ENCODE assay signal across 10 cellular contexts in the genomic region with DNA sequence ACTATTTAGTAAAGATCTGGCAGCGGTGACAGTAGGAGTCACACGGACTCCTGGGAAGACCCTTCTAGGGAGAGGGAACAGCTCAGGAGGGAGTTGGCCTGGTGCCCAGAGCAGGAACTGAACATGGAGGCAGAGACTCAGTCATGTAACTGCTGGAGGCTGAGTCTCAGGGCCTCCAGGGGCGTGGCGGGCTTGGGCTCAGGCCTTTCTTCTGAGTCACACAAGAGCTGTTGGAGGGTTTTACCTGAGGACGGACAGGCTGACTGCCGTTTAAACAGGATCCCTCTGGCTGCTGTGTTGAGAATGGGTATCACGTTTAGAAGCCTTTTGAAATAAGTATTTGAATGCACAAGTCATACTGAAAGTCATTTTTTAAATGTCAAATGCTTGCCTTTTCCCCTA. TPM values are rescaled to one million over a fixed set of nuclear protein-coding genes. Genes with fewer than 3 reads are reported as not detected.
DNase-seq lines count a peak whose midpoint lies in the region; ATAC-seq, FAIRE-seq and TF ChIP-seq lines count a peak whose summit lies in the region.
"Had no signal": no experiment of that assay in that cellular context is flagged by ENCODE, and none has a peak within 500 bp of the region (broad histone marks: within the 10 kb centered on the region; RNA-seq: fewer than 3 reads in every experiment).

No MANE protein-coding gene starts in this region.

- intact Hi-C loops in Caco-2 (cut with micrococcal nuclease; ENCODE audit: unreplicated experiment), result no loop called here

- BruUV-seq in Caco-2 (replicated peaks; lab: Mats Ljungman, UMichigan), result no TSS peak

- peak overlapping the region; percentile 64 for H3K4me2 ChIP-seq in keratinocyte (ENCODE audit: control insufficient read depth, extremely low read depth, insufficient read depth, low read depth, low read length)
- H3K4me2 ChIP-seq: GM23338 had no signal

- H3K4me1 Mint-ChIP-seq in Caco-2 (ENCODE audit: low read depth, unreplicated experiment), result peaks cover 60% of the 10 kb centered on the region
- H3K4me1 Mint-ChIP-seq: memory B cell had no signal

- peak overlapping the region; percentile 86 for H3K27ac ChIP-seq in keratinocyte (ENCODE audit: control insufficient read depth, insufficient read depth, low read length)
- H3K27ac ChIP-seq in substantia nigra (ENCODE audit: low read depth, low read length, poor library complexity, severe bottlenecking), result no peak overlapping the region

- H3K27me3 Mint-ChIP-seq in Caco-2 (ENCODE audit: insufficient read depth, unreplicated experiment), result no peaks in the 10 kb centered on the region

- H3K9me1 ChIP-seq in keratinocyte (ENCODE audit: control insufficient read depth, extremely low read depth, insufficient read depth, low read length), result no peaks in the 10 kb centered on the region

- CTCF ChIA-PET in Caco-2 (lab: Charles Lee), result no interaction called here

- H3K4me3 Mint-ChIP-seq in Caco-2 (ENCODE audit: unreplicated experiment), result no peak overlapping the region
- H3K4me3 Mint-ChIP-seq: GM23338, memory B cell had no signal

- DNase-seq in Caco-2, result peak; percentile 60 to 85
- peak; percentile 85 for DNase-seq in H4 (ENCODE audit: low spot score)
- peak; percentile 73 for DNase-seq in RPMI7951 (ENCODE audit: low read depth)
- DNase-seq in keratinocyte (ENCODE audit: low read depth, low spot score), result peak; percentile 83
- no peak for DNase-seq in GM03348 (ENCODE audit: low spot score)
- DNase-seq in substantia nigra (lab: John Stamatoyannopoulos, UW), result no peak

- peak overlapping the region; percentile 34 for H2AFZ ChIP-seq in keratinocyte (ENCODE audit: control insufficient read depth, low read length)
- H2AFZ ChIP-seq: GM23338 had no signal

- no peaks in the 10 kb centered on the region for H4K20me1 ChIP-seq in keratinocyte (ENCODE audit: control insufficient read depth, extremely low read depth, insufficient read depth, low read length)

- H3K36me3 ChIP-seq in Caco-2 (ENCODE audit: control insufficient read depth, insufficient read depth, low read length) (no peaks in the 10 kb centered on the region), keratinocyte (ENCODE audit: control insufficient read depth in 2 of 2, extremely low read depth in 1 of 2, insufficient read depth in 2 of 2, low read length in 2 of 2) (no peaks in the 10 kb centered on the region)

- FAIRE-seq in keratinocyte (lab: Jason Lieb, UNC), result peak; percentile 90

- no peaks in the 10 kb centered on the region for H3K79me2 ChIP-seq in keratinocyte (ENCODE audit: control insufficient read depth, insufficient read depth, low read length)

- H3K4me3 ChIP-seq in Caco-2 (ENCODE audit: low read depth, low read length), result no peak overlapping the region
- no peak overlapping the region for H3K4me3 ChIP-seq in keratinocyte (ENCODE audit: control insufficient read depth in 2 of 3, extremely low read depth in 1 of 3, insufficient read depth in 2 of 3, low read depth in 1 of 3, low read length in 3 of 3)
- H3K4me3 ChIP-seq: GM23338 had no signal

- POLR2A ChIA-PET in Caco-2 (lab: Charles Lee), result interaction anchor here (2.4 kb wide), 1 partner anchor 11 kb away, joined by 8 read pairs; no protein-coding TSS in a partner anchor

- H3K36me3 Mint-ChIP-seq in Caco-2 (ENCODE audit: insufficient read depth, unreplicated experiment), result peaks cover 9% of the 10 kb centered on the region
- H3K36me3 Mint-ChIP-seq: memory B cell had no signal

- H3K4me1 ChIP-seq in Caco-2 (peaks cover 54% of the 10 kb centered on the region), keratinocyte (ENCODE audit: control insufficient read depth, extremely low read depth, insufficient read depth, low read length) (peaks cover 51% of the 10 kb centered on the region)

- H3K27ac Mint-ChIP-seq in Caco-2 (ENCODE audit: unreplicated experiment), result peak overlapping the region; percentile 81
- H3K27ac Mint-ChIP-seq: GM23338, memory B cell had no signal

- TF ChIP-seq CTCF in Caco-2 (IDR thresholded peaks at IDR 0.05; ENCODE audit: insufficient read depth in 1 of 2, low read depth in 1 of 2, low read length in 1 of 2, severe bottlenecking in 1 of 2, unreplicated experiment in 1 of 2), result no peak
- peak in 1 of 3 experiments; percentile 15 for TF ChIP-seq CTCF in keratinocyte (optimal IDR thresholded peaks at IDR 0.05 in 1 of 3, IDR thresholded peaks at IDR 0.05 in 1 of 3, conservative IDR thresholded peaks at IDR 0.05 in 1 of 3; ENCODE audit: extremely low read depth in 1 of 3, insufficient read depth in 2 of 3, low read length in 3 of 3)

- H3K9ac ChIP-seq in keratinocyte (ENCODE audit: control insufficient read depth, extremely low read depth, insufficient read depth, low read length), result peak overlapping the region; percentile 64

- H3K27me3 ChIP-seq in Caco-2 (replicated peaks; ENCODE audit: control insufficient read depth, insufficient read depth, low read length), result no peaks in the 10 kb centered on the region
- H3K27me3 ChIP-seq in keratinocyte (ENCODE audit: control insufficient read depth, extremely low read depth, insufficient read depth, low read length), result no peaks in the 10 kb centered on the region

- H3K9me3 Mint-ChIP-seq in Caco-2 (ENCODE audit: unreplicated experiment), result no peaks in the 10 kb centered on the region
- H3K9me3 Mint-ChIP-seq: GM23338, memory B cell had no signal

- no peaks in the 10 kb centered on the region for H3K9me3 ChIP-seq in Caco-2
- H3K9me3 ChIP-seq in keratinocyte (ENCODE audit: control insufficient read depth, low read depth, low read length), result no peaks in the 10 kb centered on the region

- ATAC-seq in GM21825 (IDR thresholded peaks at IDR 0.05; ENCODE audit: unreplicated experiment) (no peak), GM21423 (IDR thresholded peaks at IDR 0.05; ENCODE audit: unreplicated experiment) (no peak)
- ATAC-seq: GM23338 had no signal

- dilution Hi-C loops in keratinocyte (cut with MboI; ENCODE audit: extremely low pct_ligation_motif_present, low sequenced_read_pairs), result no loop called here

RNA-seq across cellular contexts. Expression of gene ETS2, which starts 7.2 kb away (rescaled TPM):
- total RNA-seq in Caco-2 (2022), result 20.4 and 26.9 TPM in 2 replicates
- total RNA-seq in H4 (2014; rRNA removed; shearing (Covaris generic)), result 31.3 and 36.1 TPM in 2 replicates
- 16.0 and 16.1 TPM in 2 replicates for total RNA-seq in RPMI7951 (2014; rRNA removed; shearing (Covaris generic))
- 58.5 to 61.4 TPM (median 60.3 TPM) in 3 replicates for polyA plus RNA-seq in keratinocyte
- 143 TPM for polyA plus RNA-seq in keratinocyte (2011; ENCODE audit: low read depth)
- polyA plus RNA-seq in keratinocyte (2011; cell fraction: cytosol; rRNA removed), result 29.1 and 35.4 TPM in 2 replicates
- polyA plus RNA-seq in keratinocyte (2011; cell fraction: nucleus; rRNA removed), result 122 and 140 TPM in 2 replicates
- 37.3 and 92.4 TPM in 2 replicates for polyA plus RNA-seq in keratinocyte (2012; ENCODE audit: low replicate concordance)
- 46.3 to 57.2 TPM (median 49.1 TPM) in 3 replicates for polyA minus RNA-seq in keratinocyte
- 34.7 TPM for polyA minus RNA-seq in keratinocyte (2011; cell fraction: cytosol; rRNA and poly(A)+ RNA removed)
- 70.5 and 112 TPM in 2 replicates for polyA minus RNA-seq in keratinocyte (2011; cell fraction: nucleus; rRNA and poly(A)+ RNA removed)

Comparison
In these comparisons a context has a peak if more than half of its experiments do, and no peak if none do; other contexts are left out.
1. DNase-seq: peak in Caco-2 (2 of 2), H4 (single experiment), RPMI7951 (single experiment) and keratinocyte (single experiment); none in GM03348 (single experiment) and substantia nigra (0 of 49).